1 cellular context compared by ENCODE assay signal in genomic region chr13:99313473-99313872, GRCh38.
TF ChIP-seq lines count a peak whose summit lies in the region.

No MANE protein-coding gene starts in this region.

TF ChIP-seq in HepG2, 621 proteins besides CTCF, POLR2A, EP300 and RAD21:
- TF ChIP-seq PATZ1 (CRISPR knock-in tag; IDR thresholded peaks at IDR 0.05): no peak
- TF ChIP-seq ZNF337 (CRISPR knock-in tag; IDR thresholded peaks at IDR 0.05; ENCODE audit: borderline replicate concordance, low read depth): no peak
- no peak for TF ChIP-seq HCFC1 (IDR thresholded peaks at IDR 0.05; ENCODE audit: low read depth, low read length)
- no peak for TF ChIP-seq ZZZ3 (CRISPR knock-in tag; IDR thresholded peaks at IDR 0.05; ENCODE audit: borderline replicate concordance)
- no peak for TF ChIP-seq ZNF777 (CRISPR knock-in tag; IDR thresholded peaks at IDR 0.05)
- no peak for TF ChIP-seq TSC22D2 (CRISPR knock-in tag; IDR thresholded peaks at IDR 0.05; ENCODE audit: borderline replicate concordance)
- no peak for TF ChIP-seq SRSF9 (IDR thresholded peaks at IDR 0.05; ENCODE audit: borderline replicate concordance, insufficient read depth, low read depth, low read length, poor library complexity, severe bottlenecking)
- no peak for TF ChIP-seq DPF2 (CRISPR knock-in tag; IDR thresholded peaks at IDR 0.05; ENCODE audit: borderline replicate concordance, low read depth)
- TF ChIP-seq ERF (CRISPR knock-in tag; IDR thresholded peaks at IDR 0.05): no peak
- TF ChIP-seq SUZ12 (IDR thresholded peaks at IDR 0.05; ENCODE audit: low read depth, low read length): no peak
- no peak for TF ChIP-seq IRF2 (CRISPR knock-in tag; IDR thresholded peaks at IDR 0.05)
TF ChIP-seq in HepG2: peak in this region for 0.
